In the genomic region with DNA sequence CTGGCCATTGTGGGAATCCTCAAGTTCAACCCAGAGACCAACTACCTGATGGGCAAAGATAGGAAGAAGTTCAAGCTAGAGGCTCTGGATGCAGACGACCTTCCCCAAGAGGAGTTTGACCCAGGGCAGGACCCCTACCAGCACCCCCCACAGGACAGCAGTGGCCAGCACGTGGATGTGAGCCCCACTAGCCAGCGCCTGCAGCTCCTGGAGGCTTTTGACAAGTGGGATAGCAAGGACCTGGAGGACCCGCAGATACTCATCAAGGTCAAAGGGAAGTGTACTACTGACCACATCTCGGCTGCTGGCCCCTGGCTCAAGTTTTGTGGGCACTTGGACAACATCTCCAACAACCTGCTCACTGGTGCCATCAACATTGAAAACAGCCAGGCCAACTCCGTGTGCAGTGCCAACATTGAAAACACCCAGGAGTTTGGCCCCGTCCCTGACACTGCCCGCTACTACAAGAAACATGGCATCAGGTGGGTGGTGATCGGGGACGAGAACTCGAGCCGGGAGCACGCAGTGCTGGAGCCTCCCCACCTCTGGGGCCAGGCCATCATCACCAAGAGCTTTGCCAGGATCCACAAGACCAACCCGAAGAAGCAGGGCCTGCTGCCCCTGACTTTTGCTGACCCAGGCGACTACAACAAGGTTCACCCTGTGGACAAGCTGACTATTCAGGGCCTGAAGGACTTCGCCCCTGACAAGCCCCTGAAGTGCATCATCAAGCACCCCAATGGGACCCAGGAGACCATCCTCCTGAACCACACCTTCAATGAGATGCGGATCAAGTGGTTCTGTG, we compare ENCODE assay signal across 10 cellular contexts. TPM values are rescaled to one million over a fixed set of nuclear protein-coding genes. Genes with fewer than 3 reads are reported as not detected.
"Had no signal": no experiment of that assay in that cellular context is flagged by ENCODE, and none has a peak within 500 bp of the region (broad histone marks: within the 10 kb centered on the region; RNA-seq: fewer than 3 reads in every experiment).

No MANE protein-coding gene starts in this region.

- H2AFZ ChIP-seq: GM23248 had no signal

- DNase-seq: GM23248, GOT3, H7, HFFc6, IMR-90, KG1 had no signal

- H3K27ac ChIP-seq: GM23248 had no signal

- H3K4me3 ChIP-seq: GM23248, HAP-1, K562 had no signal

- H3K36me3 ChIP-seq: HAP-1 had no signal

- H3K9me3 ChIP-seq: HAP-1 had no signal

- H3K4me1 ChIP-seq: HAP-1 had no signal

- FAIRE-seq: HTR-8/SVneo, K562 had no signal

RNA-seq across cellular contexts. Expression of a gene that starts 46.8 kb away (rescaled TPM):
- total RNA-seq: HT-29 had no signal
- polyA plus RNA-seq: K562 had no signal
